Comparison of ENCODE assay signal across 7 cellular contexts in genomic region chr5:119079436-119079921, GRCh38. TPM values are rescaled to one million over a fixed set of nuclear protein-coding genes. Genes with fewer than 3 reads are reported as not detected.
DNase-seq lines count a peak whose midpoint lies in the region; ATAC-seq and TF ChIP-seq lines count a peak whose summit lies in the region.
"Not testable (repeated sequence)": the region's sequence is repeated elsewhere in the genome, so short reads cannot be mapped to it uniquely, and the experiment has no call there.

No MANE protein-coding gene starts in this region.

- H3K27me3 Mint-ChIP-seq in activated T-cell treated with anti-CD3 and anti-CD28 coated beads, Interleukin-2, amount 50 U/mL, for 24 hours; endodermal cell (ENCODE audit: insufficient read depth); neural progenitor cell (ENCODE audit: insufficient read depth, low read depth): not testable (repeated sequence)

- not testable (repeated sequence) for TF ChIP-seq CTCF in endodermal cell (conservative IDR thresholded peaks at IDR 0.05); neural progenitor cell (IDR thresholded peaks at IDR 0.05)

- WGBS in endodermal cell (ENCODE audit: insufficient coverage in 1 of 2, insufficient read length in 1 of 2), 2 experiments = 65% methylated on average over 2 of the region's 2 CpGs; no CpG with 5 or more reads in 1 of the 2 experiments

- not testable (repeated sequence) for H2AFZ ChIP-seq in neural progenitor cell (replicated peaks)

- not testable (repeated sequence) for H3K9ac ChIP-seq in endodermal cell (ENCODE audit: extremely low read depth, low read length, poor library complexity, severe bottlenecking); neural progenitor cell

- peak; percentile 53 for ATAC-seq in GM18858 (IDR thresholded peaks at IDR 0.05; ENCODE audit: unreplicated experiment)
- peak; percentile 66 for ATAC-seq in HG03354 (IDR thresholded peaks at IDR 0.05; ENCODE audit: poor library complexity, severe bottlenecking, unreplicated experiment)

- H3K4me3 ChIP-seq in H7 (ENCODE audit: insufficient read depth, low read depth, low read length); endodermal cell (ENCODE audit: low read length); neural progenitor cell: not testable (repeated sequence)

- peak overlapping the region; percentile 87 for H3K27ac Mint-ChIP-seq in activated T-cell treated with anti-CD3 and anti-CD28 coated beads, Interleukin-2, amount 50 U/mL, for 24 hours
- H3K27ac Mint-ChIP-seq in endodermal cell = peak overlapping the region; percentile 84
- H3K27ac Mint-ChIP-seq in neural progenitor cell = not testable (repeated sequence)

- H3K4me1 ChIP-seq in endodermal cell (ENCODE audit: control insufficient read depth, insufficient read depth, low read length) = not testable (repeated sequence)
- peaks cover 16% of the 10 kb centered on the region for H3K4me1 ChIP-seq in neural progenitor cell

- peaks cover 70% of the 10 kb centered on the region for H3K79me2 ChIP-seq in neural progenitor cell (ENCODE audit: low read depth)

- H3K4me2 ChIP-seq in neural progenitor cell = peak overlapping the region; percentile 36

- DNase-seq in H7 (peak; percentile 26), RPMI7951 (ENCODE audit: low read depth) (peak; percentile 29), endodermal cell (peak; percentile 72), neural progenitor cell (ENCODE audit: low spot score) (peak; percentile 35)
- not testable (repeated sequence) for DNase-seq in activated T-cell treated with anti-CD3 and anti-CD28 coated beads, Interleukin-2, amount 50 U/mL, for 24 hours

- peaks cover 17% of the 10 kb centered on the region for H3K36me3 Mint-ChIP-seq in activated T-cell treated with anti-CD3 and anti-CD28 coated beads, Interleukin-2, amount 50 U/mL, for 24 hours (ENCODE audit: low read depth)
- not testable (repeated sequence) for H3K36me3 Mint-ChIP-seq in endodermal cell (ENCODE audit: low read depth); neural progenitor cell

- H3K9me3 ChIP-seq in endodermal cell (ENCODE audit: control insufficient read depth, low read length); neural progenitor cell (ENCODE audit: low read depth): not testable (repeated sequence)

- not testable (repeated sequence) for H3F3A ChIP-seq in neural progenitor cell (ENCODE audit: low read depth)

- peaks cover 55% of the 10 kb centered on the region for H3K4me1 Mint-ChIP-seq in activated T-cell treated with anti-CD3 and anti-CD28 coated beads, Interleukin-2, amount 50 U/mL, for 24 hours (ENCODE audit: low read depth)
- peaks cover 30% of the 10 kb centered on the region for H3K4me1 Mint-ChIP-seq in endodermal cell
- peaks cover 11% of the 10 kb centered on the region for H3K4me1 Mint-ChIP-seq in neural progenitor cell

- not testable (repeated sequence) for H3K36me3 ChIP-seq in H7 (replicated peaks; ENCODE audit: control insufficient read depth, insufficient read depth, low read length); endodermal cell (ENCODE audit: control insufficient read depth, insufficient read depth, low read length); neural progenitor cell

- not testable (repeated sequence) for H3K27me3 ChIP-seq in H7 (ENCODE audit: control insufficient read depth, insufficient read depth, low read length); endodermal cell (ENCODE audit: control insufficient read depth, insufficient read depth, low read length, poor library complexity, severe bottlenecking); neural progenitor cell

- H3K27ac ChIP-seq in endodermal cell (ENCODE audit: low read depth, low read length) = peak overlapping the region; percentile 45
- not testable (repeated sequence) for H3K27ac ChIP-seq in neural progenitor cell

- H3K4me3 Mint-ChIP-seq in activated T-cell treated with anti-CD3 and anti-CD28 coated beads, Interleukin-2, amount 50 U/mL, for 24 hours = peak overlapping the region; percentile 51
- not testable (repeated sequence) for H3K4me3 Mint-ChIP-seq in endodermal cell, neural progenitor cell

- H3K9me3 Mint-ChIP-seq in activated T-cell treated with anti-CD3 and anti-CD28 coated beads, Interleukin-2, amount 50 U/mL, for 24 hours; endodermal cell; neural progenitor cell: not testable (repeated sequence)

- not testable (repeated sequence) for H4K20me1 ChIP-seq in neural progenitor cell (ENCODE audit: low read depth)

RNA-seq across cellular contexts. Expression of gene DMXL1, which starts 8.6 kb away (rescaled TPM):
- 20.8 and 40.7 TPM in 2 replicates for total RNA-seq in H7 (2014; rRNA removed; shearing (Covaris generic))
- total RNA-seq in RPMI7951 (2014; rRNA removed; shearing (Covaris generic)) = 12.5 and 21.5 TPM in 2 replicates
- 10 to 100 TPM; 47.8 to 51.8 TPM for total RNA-seq in endodermal cell
- 18.4 TPM for polyA plus RNA-seq in endodermal cell (2013, experiment 1 of 2)
- polyA plus RNA-seq in endodermal cell (2013, experiment 2 of 2) = 16.8 TPM
- 18.6 and 45.5 TPM in 2 replicates for total RNA-seq in neural progenitor cell (ENCODE audit: low replicate concordance)
